8 cellular contexts compared by ENCODE assay signal in genomic region chr7:151057989-151058765, GRCh38. TPM values are rescaled to one million over a fixed set of nuclear protein-coding genes. Genes with fewer than 3 reads are reported as not detected.
DNase-seq lines count a peak whose midpoint lies in the region; ATAC-seq and TF ChIP-seq lines count a peak whose summit lies in the region.

No MANE protein-coding gene starts in this region.

- no peak overlapping the region for H4K8ac ChIP-seq in H9 (replicated peaks; ENCODE audit: insufficient read length, low read depth, low read length)

- peak; percentile 82 for TF ChIP-seq POLR2A in Raji (IDR thresholded peaks at IDR 0.05; ENCODE audit: insufficient read depth, low read depth, low read length)

- H3K9ac ChIP-seq in ES-I3 (ENCODE audit: low read depth, low read length), result peak overlapping the region; percentile 74
- no peak overlapping the region for H3K9ac ChIP-seq in H9 (ENCODE audit: extremely low read depth, insufficient read length, low read length)

- no peak overlapping the region for H2BK20ac ChIP-seq in H9 (ENCODE audit: low read depth, low read length, poor library complexity, severe bottlenecking)

- peak; percentile 95 for ATAC-seq in stimulated activated naive CD8-positive, alpha-beta T cell treated with anti-CD3 and anti-CD28 coated beads, Interleukin-15, Interleukin-2, amounts not matched to agents 100 U/mL and 50 U/mL, for 24 hours

- H3K27ac ChIP-seq in H9 (ENCODE audit: insufficient read length, low read depth, low read length), result no peak overlapping the region

- H2AFZ ChIP-seq in H9 (ENCODE audit: low read length), result no peak overlapping the region

- H3K4me3 ChIP-seq in fibroblast of the aortic adventitia (ENCODE audit: low read depth, low read length), result peak overlapping the region; percentile 82

- peaks cover 0 to 8% (median 0%) of the 10 kb centered on the region in 3 experiments; a peak in 3 of 7 replicates for H3K36me3 Mint-ChIP-seq in H9 (ENCODE audit: insufficient read depth in 1 of 3, low read depth in 3 of 3)
- peaks cover 5% of the 10 kb centered on the region for H3K36me3 Mint-ChIP-seq in nephron (ENCODE audit: low read depth)

- no peak overlapping the region for H3K56ac ChIP-seq in H9 (ENCODE audit: insufficient read length, low read depth, low read length)

- H3K14ac ChIP-seq in H9 (ENCODE audit: insufficient read depth, low read length), result no peak overlapping the region

- H3K36me3 ChIP-seq in ES-I3 (ENCODE audit: insufficient read depth, low read length), result no peaks in the 10 kb centered on the region

- H3K23ac ChIP-seq in H9 (ENCODE audit: insufficient read length, low read depth, low read length), result no peak overlapping the region

- no peaks in the 10 kb centered on the region for H3K79me1 ChIP-seq in H9 (ENCODE audit: insufficient read depth, low read depth, low read length, poor library complexity, severe bottlenecking)

- H3K9me3 ChIP-seq in ES-I3 (ENCODE audit: control insufficient read depth, insufficient read depth, low read length), result no peaks in the 10 kb centered on the region
- H3K9me3 ChIP-seq in H9 (ENCODE audit: control insufficient read depth, low read depth, low read length), result no peaks in the 10 kb centered on the region

- H3K27me3 Mint-ChIP-seq in H9 (ENCODE audit: low read depth) (peaks cover 22% of the 10 kb centered on the region), nephron (ENCODE audit: low read depth) (peaks cover 15% of the 10 kb centered on the region)

- TF ChIP-seq CTCF in H9 (conservative IDR thresholded peaks at IDR 0.05) (no peak), fibroblast of the aortic adventitia (IDR thresholded peaks at IDR 0.05; ENCODE audit: insufficient read depth, low read length) (no peak), nephron (IDR thresholded peaks at IDR 0.05; ENCODE audit: unreplicated experiment in 3 of 3) (no peak)

- no peaks in the 10 kb centered on the region for H3K79me2 ChIP-seq in H9 (ENCODE audit: insufficient read depth, low read length)

- H3K4me3 Mint-ChIP-seq in H9, result peak overlapping the region; percentile 78 to 91
- H3K4me3 Mint-ChIP-seq in nephron, result peak overlapping the region; percentile 94 to 95 (median 94)

- H3K18ac ChIP-seq in H9 (ENCODE audit: insufficient read length, low read depth, low read length), result peak overlapping the region; percentile 55

- H3K4me1 ChIP-seq in ES-I3 (ENCODE audit: insufficient read depth, low read length) (peaks cover 6% of the 10 kb centered on the region; the same call in 1 of the 2 replicates), H9 (ENCODE audit: insufficient read depth, low read length) (peaks cover 8% of the 10 kb centered on the region)

- no peak overlapping the region for H2BK120ac ChIP-seq in H9 (ENCODE audit: low read depth, low read length, poor library complexity, severe bottlenecking)

- no peak overlapping the region for H2AK5ac ChIP-seq in H9 (ENCODE audit: insufficient read length, low read length)

- no peak overlapping the region for H2BK12ac ChIP-seq in H9 (ENCODE audit: insufficient read length, low read depth, low read length)

- peaks cover 41% of the 10 kb centered on the region for H3K23me2 ChIP-seq in H9 (ENCODE audit: insufficient read length, low read depth, low read length, poor library complexity, severe bottlenecking)

- DNase-seq in H9, result peak; percentile 100
- peak; percentile 100 for DNase-seq in M059J (ENCODE audit: low read depth)
- DNase-seq in activated effector memory CD4-positive, alpha-beta T cell treated with anti-CD3 and anti-CD28 coated beads, Interleukin-2, amount 50 U/mL, for 16 hours, result peak; percentile 99
- peak; percentile 100 for DNase-seq in fibroblast of the aortic adventitia (ENCODE audit: low read depth)
- DNase-seq in stimulated activated naive CD8-positive, alpha-beta T cell treated with anti-CD3 and anti-CD28 coated beads, Interleukin-15, Interleukin-2, amounts not matched to agents 100 U/mL and 50 U/mL, for 24 hours, result peak; percentile 95

- H2BK5ac ChIP-seq in H9 (ENCODE audit: insufficient read length, low read length), result no peak overlapping the region

- H3K27me3 ChIP-seq in H9 (ENCODE audit: insufficient read depth, low read length), result no peaks in the 10 kb centered on the region; the same call in 1 of the 2 replicates

- H3T11ph ChIP-seq in H9 (ENCODE audit: low read length), result no peak overlapping the region

- no peak overlapping the region for H4K5ac ChIP-seq in H9 (ENCODE audit: insufficient read length, low read depth, low read length)

- H2BK15ac ChIP-seq in H9 (ENCODE audit: low read depth, low read length), result no peak overlapping the region

- WGBS in H9 (ENCODE audit: extremely low coverage, insufficient read length, low lambda C conversion rate), result no CpG with 5 or more reads among the region's 46 CpGs

- H4K20me1 ChIP-seq in H9 (ENCODE audit: control insufficient read depth, insufficient read depth, insufficient read length), result no peaks in the 10 kb centered on the region

- H3K27ac Mint-ChIP-seq in H9 (peak overlapping the region in 2 of 3 experiments; percentile 82 to 93; a peak in 4 of 7 replicates), nephron (peak overlapping the region; percentile 97 to 99 (median 99))

- peak overlapping the region; percentile 58 for H3K4me2 ChIP-seq in H9 (ENCODE audit: insufficient read depth, insufficient read length, low read length)

- H4K91ac ChIP-seq in H9 (ENCODE audit: insufficient read length, low read depth, low read length), result no peak overlapping the region

- H3K9me3 Mint-ChIP-seq in H9 (no peaks in the 10 kb centered on the region; a peak in 1 of 5 replicates), nephron (no peaks in the 10 kb centered on the region)

- H3K4me1 Mint-ChIP-seq in H9 (peaks cover 37 to 48% of the 10 kb centered on the region in 2 experiments), nephron (peaks cover 40% of the 10 kb centered on the region)

- H3K4ac ChIP-seq in H9 (ENCODE audit: low read depth, low read length), result no peak overlapping the region

RNA-seq across cellular contexts. Expression of gene CDK5, which starts 0.5 kb away (rescaled TPM):
- total RNA-seq in H9 (2021), result 16.3 and 19.9 TPM in 2 replicates
- total RNA-seq in M059J (2014; rRNA removed; shearing (Covaris generic)), result 36.6 and 54.2 TPM in 2 replicates
- total RNA-seq in fibroblast of the aortic adventitia (ENCODE audit: low replicate concordance), result 16.1 and 28.9 TPM in 2 replicates

RNA-seq across cellular contexts. Expression of gene SLC4A2, which starts 1.2 kb away (rescaled TPM):
- total RNA-seq in H9 (2021), result 136 and 138 TPM in 2 replicates
- total RNA-seq in M059J (2014; rRNA removed; shearing (Covaris generic)), result 101 and 105 TPM in 2 replicates
- total RNA-seq in fibroblast of the aortic adventitia (ENCODE audit: low replicate concordance), result 39.7 and 65.4 TPM in 2 replicates

RNA-seq across cellular contexts. Expression of gene ASIC3, which starts 9.8 kb away (rescaled TPM):
- total RNA-seq in H9 (2021) (1.7 and 2.3 TPM in 2 replicates), fibroblast of the aortic adventitia (ENCODE audit: low replicate concordance) (0.18 TPM in 1 of 2 replicates, not detected in the other)
- 0.20 and 0.22 TPM in 2 replicates for total RNA-seq in M059J (2014; rRNA removed; shearing (Covaris generic))

RNA-seq across cellular contexts. Expression of gene FASTK, which starts 22.4 kb away (rescaled TPM):
- total RNA-seq in H9 (2021) (57.8 and 59.5 TPM in 2 replicates), fibroblast of the aortic adventitia (ENCODE audit: low replicate concordance) (62.7 and 86.0 TPM in 2 replicates)
- total RNA-seq in M059J (2014; rRNA removed; shearing (Covaris generic)), result 73.7 and 97.9 TPM in 2 replicates

RNA-seq across cellular contexts. Expression of gene TMUB1, which starts 25.1 kb away (rescaled TPM):
- total RNA-seq in H9 (2021), result 45.4 and 53.6 TPM in 2 replicates
- total RNA-seq in M059J (2014; rRNA removed; shearing (Covaris generic)), result 73.4 and 80.3 TPM in 2 replicates
- 11.7 and 20.2 TPM in 2 replicates for total RNA-seq in fibroblast of the aortic adventitia (ENCODE audit: low replicate concordance)
